Comparison of ENCODE assay signal across 9 cellular contexts in the genomic region with DNA sequence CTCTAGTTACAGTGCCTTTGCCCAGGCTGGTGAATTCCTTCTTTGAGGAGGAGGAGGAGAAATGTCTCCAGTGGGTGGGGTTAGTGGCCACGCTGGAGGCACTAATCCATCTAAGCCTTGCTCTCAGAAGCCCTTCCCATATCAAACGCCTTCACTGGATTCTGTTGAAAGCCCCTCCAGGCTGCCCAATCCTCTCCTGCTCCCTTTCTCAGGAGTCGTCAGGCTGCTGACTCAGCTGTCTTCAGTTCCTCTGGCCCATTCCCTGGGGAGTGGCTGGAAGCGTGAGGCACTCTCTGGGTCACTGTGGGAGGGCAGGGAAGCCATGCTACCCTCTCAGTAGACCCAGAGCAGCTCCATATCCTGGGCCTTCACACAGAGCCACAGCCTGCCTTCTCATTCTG. TPM values are rescaled to one million over a fixed set of nuclear protein-coding genes. Genes with fewer than 3 reads are reported as not detected.
A peak's percentile ranks its signal among the peaks of the same experiment; 100 is the strongest.
DNase-seq lines count a peak whose midpoint lies in the region; ATAC-seq and TF ChIP-seq lines count a peak whose summit lies in the region.
"Had no signal": no experiment of that assay in that cellular context is flagged by ENCODE, and none has a peak within 500 bp of the region (broad histone marks: within the 10 kb centered on the region; RNA-seq: fewer than 3 reads in every experiment).

No MANE protein-coding gene starts in this region.

- peaks cover 65% of the 10 kb centered on the region for H3K4me1 Mint-ChIP-seq in HFFc6 (ENCODE audit: low read depth)

- peaks cover 48 to 51% of the 10 kb centered on the region in 2 donors for H3K36me3 ChIP-seq in stomach smooth muscle (ENCODE audit: control insufficient read depth in 2 of 2, insufficient read depth in 2 of 2, low read length in 2 of 2)

- peak overlapping the region; percentile 79 for H3K27ac ChIP-seq in stomach smooth muscle (ENCODE audit: low read length)

- in situ Hi-C loops in astrocyte of the cerebellum (cut with HindIII; ENCODE audit: low sequenced_read_pairs) = no loop called here

- H3K36me3 Mint-ChIP-seq in HFFc6 (ENCODE audit: low read depth) = peaks cover 34% of the 10 kb centered on the region

- H3K4me3 Mint-ChIP-seq in HFFc6 = peak overlapping the region; percentile 98

- ATAC-seq in HG03442 (IDR thresholded peaks at IDR 0.05; ENCODE audit: unreplicated experiment) = no peak

- peak overlapping the region; percentile 96 for H3K27ac Mint-ChIP-seq in HFFc6

- peaks cover 37% of the 10 kb centered on the region for H3K4me1 ChIP-seq in stomach smooth muscle (ENCODE audit: control insufficient read depth, insufficient read depth, low read length)

- H3K4me3 ChIP-seq in astrocyte of the cerebellum (ENCODE audit: low read depth, low read length) (peak overlapping the region; percentile 98), iPS-18c (ENCODE audit: insufficient read depth, low read depth, low read length) (peak overlapping the region; percentile 94), stomach smooth muscle (ENCODE audit: low read length in 2 of 2) (peak overlapping the region in 1 of 2 donors; percentile 96)

- no peaks in the 10 kb centered on the region for H3K9me3 Mint-ChIP-seq in HFFc6

- H3K27me3 Mint-ChIP-seq in HFFc6 (ENCODE audit: insufficient read depth) = peaks cover 5% of the 10 kb centered on the region

- peak overlapping the region in 1 of 2 donors; percentile 97 for H3K9ac ChIP-seq in stomach smooth muscle (ENCODE audit: low read length in 2 of 2)

- DNase-seq in HFFc6 (peak; percentile 43), astrocyte of the cerebellum (ENCODE audit: low read depth) (no peak), putamen (ENCODE audit: low spot score) (no peak), COLO829 (ENCODE audit: low spot score) (no peak)
- DNase-seq in activated naive CD4-positive, alpha-beta T cell (lab: John Stamatoyannopoulos, UW) = no peak
- DNase-seq: activated CD4-positive, alpha-beta T cell treated with anti-CD3 and anti-CD28 coated beads, Interleukin-2, amount 50 U/mL, for 4 hours had no signal

- H3K9me3 ChIP-seq in iPS-18c (ENCODE audit: control insufficient read depth, insufficient read depth, low read length) = no peaks in the 10 kb centered on the region
- no peaks in the 10 kb centered on the region for H3K9me3 ChIP-seq in stomach smooth muscle (ENCODE audit: control insufficient read depth in 2 of 2, low read length in 2 of 2)

- TF ChIP-seq CTCF in HFFc6 (IDR thresholded peaks at IDR 0.05) (no peak; the same call in 1 of the 2 replicates), astrocyte of the cerebellum (IDR thresholded peaks at IDR 0.05; ENCODE audit: low read depth, low read length, missing control alignments) (no peak)

- no peaks in the 10 kb centered on the region for H3K27me3 ChIP-seq in stomach smooth muscle (ENCODE audit: control insufficient read depth in 1 of 2, insufficient read depth in 2 of 2, low read length in 2 of 2)

RNA-seq across cellular contexts. Expression of gene AP2M1, which starts 2.7 kb away (rescaled TPM):
- 100 to 1,000 TPM; 796 to 849 (median 832) TPM for total RNA-seq in HFFc6 (2021; fragmentation: NEBNext Ultra II Directional; extraction: Animal tissue kit (Norgen Biotek cat#: 25700))

RNA-seq across cellular contexts. Expression of gene ABCF3, which starts 8.7 kb away (rescaled TPM):
- total RNA-seq in HFFc6 (2021; fragmentation: NEBNext Ultra II Directional; extraction: Animal tissue kit (Norgen Biotek cat#: 25700)) = 10 to 100 TPM; 53.3 to 70.9 (median 63.4) TPM

RNA-seq across cellular contexts. Expression of gene DVL3, which starts 22.2 kb away (rescaled TPM):
- total RNA-seq in HFFc6 (2021; fragmentation: NEBNext Ultra II Directional; extraction: Animal tissue kit (Norgen Biotek cat#: 25700)) = 10 to 100 TPM; 59.2 to 73.5 (median 64.9) TPM

RNA-seq across cellular contexts. Expression of gene EIF2B5, which starts 42.2 kb away (rescaled TPM):
- total RNA-seq in HFFc6 (2021; fragmentation: NEBNext Ultra II Directional; extraction: Animal tissue kit (Norgen Biotek cat#: 25700)) = 10 to 100 TPM; 27.5 to 33.1 (median 31.4) TPM

RNA-seq across cellular contexts. Expression of gene VWA5B2, which starts 52.1 kb away (rescaled TPM):
- not detected for total RNA-seq in HFFc6 (2021; fragmentation: NEBNext Ultra II Directional; extraction: Animal tissue kit (Norgen Biotek cat#: 25700))
